ENCODE assay signal across 27 cellular contexts in genomic region chrX:153874091-153874365, GRCh38. TPM values are rescaled to one million over a fixed set of nuclear protein-coding genes. Genes with fewer than 3 reads are reported as not detected.
"Had no signal": no experiment of that assay in that cellular context is flagged by ENCODE, and none has a peak within 500 bp of the region (broad histone marks: within the 10 kb centered on the region; RNA-seq: fewer than 3 reads in every experiment).

No MANE protein-coding gene starts in this region.

- H3K36me3 ChIP-seq: esophagus squamous epithelium, lower lobe of right lung, neutrophil, right lobe of liver, stomach, thyroid gland, vagina had no signal

- ATAC-seq: left colon; left ventricle myocardium superior; lower lobe of right lung; natural killer cell; stimulated activated effector memory CD8-positive, alpha-beta T cell treated with anti-CD3 and anti-CD28 coated beads, Interleukin-12 subunit alpha, Interleukin-12 subunit beta, amount 100 ng/mL, for 72 hours had no signal

- H3K4me1 Mint-ChIP-seq: immature natural killer cell had no signal

- H3K9me3 Mint-ChIP-seq: natural killer cell; stimulated activated effector memory CD8-positive, alpha-beta T cell treated with anti-CD3 and anti-CD28 coated beads, Interleukin-12 subunit alpha, Interleukin-12 subunit beta, amount 100 ng/mL, for 72 hours had no signal

- H3K4me3 Mint-ChIP-seq: immature natural killer cell; natural killer cell; stimulated activated effector memory CD8-positive, alpha-beta T cell treated with anti-CD3 and anti-CD28 coated beads, Interleukin-12 subunit alpha, Interleukin-12 subunit beta, amount 100 ng/mL, for 72 hours had no signal

- H3K27ac Mint-ChIP-seq: immature natural killer cell; natural killer cell; stimulated activated effector memory CD8-positive, alpha-beta T cell treated with anti-CD3 and anti-CD28 coated beads, Interleukin-12 subunit alpha, Interleukin-12 subunit beta, amount 100 ng/mL, for 72 hours had no signal

- H3K36me3 Mint-ChIP-seq: immature natural killer cell, natural killer cell had no signal

- H3K27ac ChIP-seq: coronary artery, esophagus squamous epithelium, lower lobe of right lung, neutrophil, parathyroid adenoma, right lobe of liver, stomach, thyroid gland, vagina had no signal

- DNase-seq: dermis blood vessel endothelial cell; effector memory CD4-positive, alpha-beta T cell; esophagus squamous epithelium; foreskin melanocyte; immature natural killer cell; kidney glomerular epithelial cell; left colon; left ventricle myocardium superior; lower lobe of right lung; natural killer cell; right lobe of liver; stimulated activated CD4-positive, alpha-beta T cell treated with anti-CD3 and anti-CD28 coated beads, Interleukin-2, amount 100 ng/mL, for 24 hours; stimulated activated CD4-positive, alpha-beta T cell treated with anti-CD3 and anti-CD28 coated beads, Interleukin-4, amount 100 ng/mL, for 24 hours; stimulated activated naive CD4-positive, alpha-beta T cell treated with Interleukin-2 at 50 U/mL for 16 hours; stomach; thyroid gland; trophoblast cell had no signal

- H3K27me3 ChIP-seq: thyroid gland, vagina had no signal

- H3K4me3 ChIP-seq: coronary artery, esophagus squamous epithelium, lower lobe of right lung, right lobe of liver, smooth muscle cell, stomach, thyroid gland, vagina had no signal

- H3K9ac ChIP-seq: parathyroid adenoma had no signal

- FAIRE-seq: endometrium had no signal

- H2AFZ ChIP-seq: parathyroid adenoma had no signal

- H3K9me3 ChIP-seq: esophagus squamous epithelium, lower lobe of right lung, neutrophil, right lobe of liver, stomach, thyroid gland, vagina had no signal

- H3K79me2 ChIP-seq: parathyroid adenoma had no signal

- H3K4me2 ChIP-seq: smooth muscle cell had no signal

- H3K4me1 ChIP-seq: esophagus squamous epithelium, lower lobe of right lung, parathyroid adenoma, right lobe of liver, stomach, thyroid gland, vagina had no signal

RNA-seq across cellular contexts. Expression of gene L1CAM, which starts 11.9 kb away (rescaled TPM):
- polyA plus RNA-seq: immature natural killer cell had no signal

RNA-seq across cellular contexts. Expression of gene AVPR2, which starts 30.4 kb away (rescaled TPM):
- total RNA-seq: mononuclear cell, natural killer cell, progenitor cell of endocrine pancreas, smooth muscle cell, temporal lobe had no signal
- polyA plus RNA-seq: immature natural killer cell, smooth muscle cell had no signal
